25 cellular contexts compared by ENCODE assay signal in genomic region chr3:31399270-31399669, GRCh38.
DNase-seq lines count a peak whose midpoint lies in the region; ATAC-seq and TF ChIP-seq lines count a peak whose summit lies in the region.
"Had no signal": no experiment of that assay in that cellular context is flagged by ENCODE, and none has a peak within 500 bp of the region (broad histone marks: within the 10 kb centered on the region; RNA-seq: fewer than 3 reads in every experiment).

No MANE protein-coding gene starts in this region.

- H3K9me3 ChIP-seq in KOPT-K1 (ENCODE audit: insufficient read depth, low read length, poor library complexity, severe bottlenecking), result peaks cover 6% of the 10 kb centered on the region
- H3K9me3 ChIP-seq in neural progenitor cell (ENCODE audit: low read depth), result no peaks in the 10 kb centered on the region
- H3K9me3 ChIP-seq: suprapubic skin, vagina had no signal

- peaks cover 2% of the 10 kb centered on the region for H3K27me3 Mint-ChIP-seq in activated naive CD8-positive, alpha-beta T cell treated with anti-CD3 and anti-CD28 coated beads, Interleukin-2, amount 10 ng/mL, durations not matched to agents 7 days and 5 days
- no peaks in the 10 kb centered on the region for H3K27me3 Mint-ChIP-seq in activated naive CD8-positive, alpha-beta T cell treated with anti-CD3 and anti-CD28 coated beads, Interleukin-2, amount 50 U/mL, for 24 hours
- H3K27me3 Mint-ChIP-seq in T-helper 1 cell treated with Interleukin-12 subunit alpha and Interleukin-12 subunit beta and Interleukin-4 antibody, amounts not matched to agents 30 μg/mL and 1 μg/mL, for 36 hours (ENCODE audit: low read depth), result peaks cover 3% of the 10 kb centered on the region
- peaks cover 10% of the 10 kb centered on the region for H3K27me3 Mint-ChIP-seq in neural progenitor cell (ENCODE audit: insufficient read depth, low read depth)
- H3K27me3 Mint-ChIP-seq: dendritic cell treated with granulocyte-macrophage colony-stimulating factor and Interleukin-4, amounts not matched to agents 40 ng/mL and 50 ng/mL, for 4 days; progenitor cell of endocrine pancreas had no signal

- H4K20me1 ChIP-seq in neural progenitor cell (ENCODE audit: low read depth), result no peaks in the 10 kb centered on the region

- DNase-seq in activated naive CD8-positive, alpha-beta T cell treated with anti-CD3 and anti-CD28 coated beads, Interleukin-2, amount 10 ng/mL, durations not matched to agents 7 days and 5 days, result no peak
- no peak for DNase-seq in activated naive CD8-positive, alpha-beta T cell treated with anti-CD3 and anti-CD28 coated beads, Interleukin-2, amount 50 U/mL, for 24 hours
- DNase-seq in neural progenitor cell (ENCODE audit: low spot score) (no peak), NCI-H187 treated with DMSO at 0.1 percent for 48 hours (lab: John Stamatoyannopoulos, UW) (no peak)
- DNase-seq: activated CD4-positive, CD25-positive, alpha-beta regulatory T cell treated with anti-CD3 and anti-CD28 coated beads, Interleukin-2, amount 50 U/mL, for 72 hours; activated naive CD4-positive, alpha-beta T cell; Calu3; kidney glomerular epithelial cell; MM.1S; NCI-H2081; NCI-H510A treated with DMSO at 0.1 percent for 48 hours; nephron progenitor cell; SHP77 treated with DMSO at 0.1 percent for 48 hours; stimulated activated CD8-positive, alpha-beta memory T cell treated with anti-CD3 and anti-CD28 coated beads, Interleukin-4, amount 100 ng/mL, for 48 hours had no signal

- no peaks in the 10 kb centered on the region for H3K27me3 ChIP-seq in neural progenitor cell
- H3K27me3 ChIP-seq: suprapubic skin, vagina had no signal

- H3K4me1 ChIP-seq in neural progenitor cell, result no peaks in the 10 kb centered on the region
- H3K4me1 ChIP-seq: suprapubic skin, vagina had no signal

- no peak overlapping the region for H3K9ac ChIP-seq in neural progenitor cell

- ATAC-seq in activated naive CD8-positive, alpha-beta T cell treated with anti-CD3 and anti-CD28 coated beads, Interleukin-2, amount 10 ng/mL, durations not matched to agents 7 days and 5 days (ENCODE audit: low read depth), result peak; percentile 96
- no peak for ATAC-seq in activated naive CD8-positive, alpha-beta T cell treated with anti-CD3 and anti-CD28 coated beads, Interleukin-2, amount 50 U/mL, for 24 hours
- ATAC-seq in GM21526 (IDR thresholded peaks at IDR 0.05; ENCODE audit: low FRiP score, unreplicated experiment) (no peak), GM21423 (IDR thresholded peaks at IDR 0.05; ENCODE audit: unreplicated experiment) (no peak)

- POLR2A ChIA-PET in activated naive CD8-positive, alpha-beta T cell treated with anti-CD3 and anti-CD28 coated beads, Interleukin-2, amount 10 ng/mL, durations not matched to agents 7 days and 5 days (lab: Charles Lee), result interaction anchor here (1.0 to 1.9 kb wide), 2 partner anchors 132 to 134 kb away, joined by 3 to 7 read pairs; partner anchors contain the start of gene STT3B

- no peak overlapping the region for H3K4me3 ChIP-seq in neural progenitor cell
- H3K4me3 ChIP-seq: skin epidermis, suprapubic skin, vagina had no signal

- H3K4me2 ChIP-seq in neural progenitor cell, result no peak overlapping the region

- peaks cover 18% of the 10 kb centered on the region for H3K36me3 Mint-ChIP-seq in activated naive CD8-positive, alpha-beta T cell treated with anti-CD3 and anti-CD28 coated beads, Interleukin-2, amount 10 ng/mL, durations not matched to agents 7 days and 5 days
- no peaks in the 10 kb centered on the region for H3K36me3 Mint-ChIP-seq in activated naive CD8-positive, alpha-beta T cell treated with anti-CD3 and anti-CD28 coated beads, Interleukin-2, amount 50 U/mL, for 24 hours (ENCODE audit: low read depth)
- H3K36me3 Mint-ChIP-seq in T-helper 1 cell treated with Interleukin-12 subunit alpha and Interleukin-12 subunit beta and Interleukin-4 antibody, amounts not matched to agents 30 μg/mL and 1 μg/mL, for 36 hours (ENCODE audit: low read depth), result peaks cover 4% of the 10 kb centered on the region
- H3K36me3 Mint-ChIP-seq in neural progenitor cell, result no peaks in the 10 kb centered on the region
- H3K36me3 Mint-ChIP-seq: memory B cell had no signal

- TF ChIP-seq CTCF in neural progenitor cell (IDR thresholded peaks at IDR 0.05), result no peak

- H3K9me3 Mint-ChIP-seq in activated naive CD8-positive, alpha-beta T cell treated with anti-CD3 and anti-CD28 coated beads, Interleukin-2, amount 10 ng/mL, durations not matched to agents 7 days and 5 days, result peaks cover 5% of the 10 kb centered on the region
- peaks cover 12% of the 10 kb centered on the region for H3K9me3 Mint-ChIP-seq in activated naive CD8-positive, alpha-beta T cell treated with anti-CD3 and anti-CD28 coated beads, Interleukin-2, amount 50 U/mL, for 24 hours
- peaks cover 13% of the 10 kb centered on the region for H3K9me3 Mint-ChIP-seq in T-helper 1 cell treated with Interleukin-12 subunit alpha and Interleukin-12 subunit beta and Interleukin-4 antibody, amounts not matched to agents 30 μg/mL and 1 μg/mL, for 36 hours
- H3K9me3 Mint-ChIP-seq in neural progenitor cell, result peaks cover 14% of the 10 kb centered on the region
- H3K9me3 Mint-ChIP-seq: dendritic cell treated with granulocyte-macrophage colony-stimulating factor and Interleukin-4, amounts not matched to agents 40 ng/mL and 50 ng/mL, for 4 days had no signal

- H3K79me2 ChIP-seq in neural progenitor cell (ENCODE audit: low read depth), result no peaks in the 10 kb centered on the region

- H3K27ac Mint-ChIP-seq in activated naive CD8-positive, alpha-beta T cell treated with anti-CD3 and anti-CD28 coated beads, Interleukin-2, amount 10 ng/mL, durations not matched to agents 7 days and 5 days, result peak overlapping the region; percentile 38
- no peak overlapping the region for H3K27ac Mint-ChIP-seq in activated naive CD8-positive, alpha-beta T cell treated with anti-CD3 and anti-CD28 coated beads, Interleukin-2, amount 50 U/mL, for 24 hours
- H3K27ac Mint-ChIP-seq in T-helper 1 cell treated with Interleukin-12 subunit alpha and Interleukin-12 subunit beta and Interleukin-4 antibody, amounts not matched to agents 30 μg/mL and 1 μg/mL, for 36 hours, result peak overlapping the region; percentile 28
- peak overlapping the region; percentile 9 for H3K27ac Mint-ChIP-seq in neural progenitor cell
- H3K27ac Mint-ChIP-seq: dendritic cell treated with granulocyte-macrophage colony-stimulating factor and Interleukin-4, amounts not matched to agents 40 ng/mL and 50 ng/mL, for 4 days; memory B cell; nephron progenitor cell; progenitor cell of endocrine pancreas; T-helper 2 cell treated with Interferon-gamma antibody and Interleukin-4, amounts not matched to agents 5 μg/mL and 100 μg/mL, for 36 hours had no signal

- H3K27ac ChIP-seq in KOPT-K1 (ENCODE audit: low read depth, low read length, poor library complexity, severe bottlenecking) (peak overlapping the region; percentile 50), neural progenitor cell (no peak overlapping the region)
- H3K27ac ChIP-seq: skin epidermis, suprapubic skin, vagina had no signal

- H2AFZ ChIP-seq in neural progenitor cell (replicated peaks), result no peak overlapping the region

- H3K4me1 Mint-ChIP-seq in activated naive CD8-positive, alpha-beta T cell treated with anti-CD3 and anti-CD28 coated beads, Interleukin-2, amount 10 ng/mL, durations not matched to agents 7 days and 5 days, result peaks cover 21% of the 10 kb centered on the region
- H3K4me1 Mint-ChIP-seq in activated naive CD8-positive, alpha-beta T cell treated with anti-CD3 and anti-CD28 coated beads, Interleukin-2, amount 50 U/mL, for 24 hours, result peaks cover 19% of the 10 kb centered on the region
- H3K4me1 Mint-ChIP-seq in T-helper 1 cell treated with Interleukin-12 subunit alpha and Interleukin-12 subunit beta and Interleukin-4 antibody, amounts not matched to agents 30 μg/mL and 1 μg/mL, for 36 hours (ENCODE audit: low read depth), result peaks cover 16% of the 10 kb centered on the region
- peaks cover 2% of the 10 kb centered on the region for H3K4me1 Mint-ChIP-seq in neural progenitor cell

- H3F3A ChIP-seq in neural progenitor cell (ENCODE audit: low read depth), result no peaks in the 10 kb centered on the region

- no peaks in the 10 kb centered on the region for H3K36me3 ChIP-seq in KOPT-K1 (ENCODE audit: insufficient read depth, low read length)
- no peaks in the 10 kb centered on the region for H3K36me3 ChIP-seq in neural progenitor cell
- H3K36me3 ChIP-seq: suprapubic skin, vagina had no signal

- peak overlapping the region; percentile 43 for H3K4me3 Mint-ChIP-seq in activated naive CD8-positive, alpha-beta T cell treated with anti-CD3 and anti-CD28 coated beads, Interleukin-2, amount 10 ng/mL, durations not matched to agents 7 days and 5 days
- H3K4me3 Mint-ChIP-seq in activated naive CD8-positive, alpha-beta T cell treated with anti-CD3 and anti-CD28 coated beads, Interleukin-2, amount 50 U/mL, for 24 hours, result no peak overlapping the region
- H3K4me3 Mint-ChIP-seq in T-helper 1 cell treated with Interleukin-12 subunit alpha and Interleukin-12 subunit beta and Interleukin-4 antibody, amounts not matched to agents 30 μg/mL and 1 μg/mL, for 36 hours, result no peak overlapping the region
- H3K4me3 Mint-ChIP-seq in neural progenitor cell, result no peak overlapping the region
- H3K4me3 Mint-ChIP-seq: dendritic cell treated with granulocyte-macrophage colony-stimulating factor and Interleukin-4, amounts not matched to agents 40 ng/mL and 50 ng/mL, for 4 days; memory B cell; nephron progenitor cell; T-helper 2 cell treated with Interferon-gamma antibody and Interleukin-4, amounts not matched to agents 5 μg/mL and 100 μg/mL, for 36 hours had no signal
